10 cellular contexts compared by ENCODE assay signal in the genomic region with DNA sequence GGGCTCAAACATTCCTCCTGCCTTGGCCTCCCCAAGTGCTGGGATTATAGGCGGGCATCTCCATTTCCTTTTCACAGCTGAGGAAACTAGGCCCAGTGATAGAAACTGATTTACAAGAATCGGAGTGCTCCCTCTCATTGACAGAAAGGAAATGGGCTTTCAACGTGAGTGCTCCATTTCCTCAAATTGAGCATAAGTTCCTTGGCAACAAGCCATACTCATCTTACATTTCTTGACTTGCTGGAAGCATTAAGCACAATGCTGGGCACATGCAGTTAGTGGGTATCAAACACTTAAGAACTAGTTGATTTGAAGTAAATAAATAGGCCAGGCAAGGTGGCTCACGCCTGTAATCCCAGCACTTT. TPM values are rescaled to one million over a fixed set of nuclear protein-coding genes. Genes with fewer than 3 reads are reported as not detected.
DNase-seq lines count a peak whose midpoint lies in the region; ATAC-seq and TF ChIP-seq lines count a peak whose summit lies in the region.
"Had no signal": no experiment of that assay in that cellular context is flagged by ENCODE, and none has a peak within 500 bp of the region (broad histone marks: within the 10 kb centered on the region; RNA-seq: fewer than 3 reads in every experiment).

No MANE protein-coding gene starts in this region.

- peak overlapping the region; percentile 70 for H3K9ac ChIP-seq in HCT116 (ENCODE audit: low read length)

- H3K36me3 ChIP-seq in HCT116 (ENCODE audit: control insufficient read depth in 1 of 2, insufficient read depth in 2 of 2, low read length in 2 of 2): no peaks in the 10 kb centered on the region
- H3K36me3 ChIP-seq in RWPE2 (ENCODE audit: low read depth): no peaks in the 10 kb centered on the region
- H3K36me3 ChIP-seq in hepatocyte (replicated peaks; ENCODE audit: insufficient read depth, low read depth): no peaks in the 10 kb centered on the region

- no peak for TF ChIP-seq RAD21 in HCT116 (IDR thresholded peaks at IDR 0.05; ENCODE audit: low read depth)

- H3K27ac Mint-ChIP-seq in stimulated activated effector memory CD8-positive, alpha-beta T cell treated with anti-CD3 and anti-CD28 coated beads, Interleukin-12 subunit alpha, Interleukin-12 subunit beta, amount 100 ng/mL, for 72 hours: peak overlapping the region; percentile 64
- H3K27ac Mint-ChIP-seq: activated CD8-positive, alpha-beta T cell treated with anti-CD3 and anti-CD28 coated beads for 36 hours; memory B cell had no signal

- H3K27me3 ChIP-seq in HCT116 (ENCODE audit: insufficient read depth, low read length) (no peaks in the 10 kb centered on the region), RWPE2 (ENCODE audit: insufficient read depth, poor library complexity, severe bottlenecking) (no peaks in the 10 kb centered on the region), hepatocyte (no peaks in the 10 kb centered on the region)

- RAD21 ChIA-PET in HCT116 (lab: Charles Lee; ENCODE audit: low non-redundant PET in 1 of 2, low total read pairs in 2 of 2, uncharacterized antibody in 2 of 2, unreplicated experiment in 2 of 2): no interaction called here

- H3K79me2 ChIP-seq in HCT116 (ENCODE audit: insufficient read depth, low read length): no peaks in the 10 kb centered on the region
- no peaks in the 10 kb centered on the region for H3K79me2 ChIP-seq in hepatocyte

- H3K4me3 Mint-ChIP-seq in stimulated activated effector memory CD8-positive, alpha-beta T cell treated with anti-CD3 and anti-CD28 coated beads, Interleukin-12 subunit alpha, Interleukin-12 subunit beta, amount 100 ng/mL, for 72 hours: no peak overlapping the region
- H3K4me3 Mint-ChIP-seq: activated CD8-positive, alpha-beta T cell treated with anti-CD3 and anti-CD28 coated beads for 36 hours; memory B cell had no signal

- H3K4me1 Mint-ChIP-seq in stimulated activated effector memory CD8-positive, alpha-beta T cell treated with anti-CD3 and anti-CD28 coated beads, Interleukin-12 subunit alpha, Interleukin-12 subunit beta, amount 100 ng/mL, for 72 hours: peaks cover 23% of the 10 kb centered on the region
- H3K4me1 Mint-ChIP-seq: memory B cell had no signal

- H3K4me1 ChIP-seq in HCT116 (ENCODE audit: control insufficient read depth in 1 of 2, insufficient read depth in 2 of 2, low read length in 2 of 2) (peaks cover 32 to 56% of the 10 kb centered on the region in 2 experiments), RWPE2 (ENCODE audit: insufficient read depth, poor library complexity, severe bottlenecking) (peaks cover 50% of the 10 kb centered on the region), hepatocyte (ENCODE audit: insufficient read depth) (peaks cover 20% of the 10 kb centered on the region)

- H3K36me3 Mint-ChIP-seq in stimulated activated effector memory CD8-positive, alpha-beta T cell treated with anti-CD3 and anti-CD28 coated beads, Interleukin-12 subunit alpha, Interleukin-12 subunit beta, amount 100 ng/mL, for 72 hours: no peaks in the 10 kb centered on the region
- H3K36me3 Mint-ChIP-seq: memory B cell had no signal

- H3K9me3 ChIP-seq in HCT116 (ENCODE audit: control insufficient read depth in 1 of 2, insufficient read depth in 1 of 2, low read depth in 1 of 2, low read length in 2 of 2): no peaks in the 10 kb centered on the region
- no peaks in the 10 kb centered on the region for H3K9me3 ChIP-seq in RWPE2 (ENCODE audit: severe bottlenecking)
- H3K9me3 ChIP-seq in hepatocyte (ENCODE audit: low read depth): no peaks in the 10 kb centered on the region

- H3K27ac ChIP-seq in HCT116 (ENCODE audit: low read depth, low read length) (peak overlapping the region; percentile 94), RWPE2 (ENCODE audit: poor library complexity, severe bottlenecking) (peak overlapping the region; percentile 97), hepatocyte (peak overlapping the region; percentile 91)

- ATAC-seq in HCT116: no peak
- ATAC-seq in RWPE2 (ENCODE audit: low read depth): no peak
- no peak for ATAC-seq in stimulated activated effector memory CD8-positive, alpha-beta T cell treated with anti-CD3 and anti-CD28 coated beads, Interleukin-12 subunit alpha, Interleukin-12 subunit beta, amount 100 ng/mL, for 72 hours
- ATAC-seq in GM19455 (IDR thresholded peaks at IDR 0.05; ENCODE audit: unreplicated experiment): no peak
- no peak for ATAC-seq in GM18517 (IDR thresholded peaks at IDR 0.05; ENCODE audit: unreplicated experiment)
- ATAC-seq in HG03432 (IDR thresholded peaks at IDR 0.05; ENCODE audit: unreplicated experiment): no peak

- H3K4me3 ChIP-seq in HCT116 (replicated peaks in 1 of 2; ENCODE audit: low read depth in 1 of 2, low read length in 2 of 2) (peak overlapping the region in 1 of 2 experiments; percentile 48; a peak in 2 of 4 replicates), RWPE2 (ENCODE audit: severe bottlenecking) (no peak overlapping the region), hepatocyte (no peak overlapping the region)

- no peak for DNase-seq in HCT116 (ENCODE audit: low read depth, low spot score)
- no peak for DNase-seq in RWPE2 (ENCODE audit: low spot score)
- DNase-seq in hepatocyte (ENCODE audit: low spot score): no peak
- DNase-seq in stimulated activated effector memory CD8-positive, alpha-beta T cell treated with anti-CD3 and anti-CD28 coated beads, Interleukin-12 subunit alpha, Interleukin-12 subunit beta, amount 100 ng/mL, for 72 hours (ENCODE audit: low spot score in 2 of 2): no peak
- DNase-seq in cerebellar cortex (ENCODE audit: low spot score): no peak
- DNase-seq: activated CD8-positive, alpha-beta T cell treated with anti-CD3 and anti-CD28 coated beads for 36 hours had no signal

- H3K9me2 ChIP-seq in HCT116 (ENCODE audit: insufficient read depth) (no peaks in the 10 kb centered on the region), hepatocyte (replicated peaks; ENCODE audit: insufficient read depth) (no peaks in the 10 kb centered on the region)

- TF ChIP-seq POLR2A in HCT116 (IDR thresholded peaks at IDR 0.05; ENCODE audit: borderline replicate concordance, extremely low read depth, insufficient read depth, insufficient read length): no peak

- intact Hi-C loops in HCT116 (cut with micrococcal nuclease): no loop called here

- CTCF ChIA-PET in HCT116 (lab: Charles Lee): interaction anchor here (2.1 kb wide), 1 partner anchor 9 kb away, joined by 8 read pairs; no protein-coding TSS in a partner anchor

- no peak overlapping the region for H2AFZ ChIP-seq in HCT116 (ENCODE audit: low read depth, low read length, poor library complexity, severe bottlenecking)
- peak overlapping the region; percentile 18 for H2AFZ ChIP-seq in hepatocyte

- POLR2A ChIA-PET in HCT116 (lab: Charles Lee): interaction anchor here (5.2 kb wide), 1 partner anchor 111 kb away, joined by 24 read pairs; a partner anchor contains a TSS

- no TSS peak for BruUV-seq in HCT116 (replicated peaks; lab: Mats Ljungman, UMichigan)

- WGBS in hepatocyte (ENCODE audit: low lambda C conversion rate, missing lambda C conversion rate): 81% methylated on average over 4 of the region's 4 CpGs

- TF ChIP-seq CTCF in HCT116 (IDR thresholded peaks at IDR 0.05 in 2 of 3, conservative IDR thresholded peaks at IDR 0.05 in 1 of 3; ENCODE audit: borderline replicate concordance in 1 of 3, insufficient read depth in 1 of 3, low read depth in 2 of 3, low read length in 2 of 3) (no peak), RWPE2 (IDR thresholded peaks at IDR 0.05; ENCODE audit: poor library complexity, severe bottlenecking) (no peak), hepatocyte (IDR thresholded peaks at IDR 0.05; ENCODE audit: poor library complexity) (no peak)

- peak overlapping the region; percentile 84 for H3K4me2 ChIP-seq in HCT116 (ENCODE audit: low read length)
- peak overlapping the region; percentile 61 for H3K4me2 ChIP-seq in hepatocyte

- H4K20me1 ChIP-seq in HCT116 (ENCODE audit: insufficient read depth) (no peaks in the 10 kb centered on the region), hepatocyte (ENCODE audit: insufficient read depth, poor library complexity, severe bottlenecking) (no peaks in the 10 kb centered on the region)

- no peaks in the 10 kb centered on the region for H3K9me3 Mint-ChIP-seq in stimulated activated effector memory CD8-positive, alpha-beta T cell treated with anti-CD3 and anti-CD28 coated beads, Interleukin-12 subunit alpha, Interleukin-12 subunit beta, amount 100 ng/mL, for 72 hours
- H3K9me3 Mint-ChIP-seq: activated CD8-positive, alpha-beta T cell treated with anti-CD3 and anti-CD28 coated beads for 36 hours; memory B cell had no signal

TF ChIP-seq in HCT116, 20 proteins besides CTCF, POLR2A, EP300 and RAD21:
- no peak for TF ChIP-seq ZFX (IDR thresholded peaks at IDR 0.05)
- TF ChIP-seq TCF7L2 (IDR thresholded peaks at IDR 0.05; ENCODE audit: borderline replicate concordance, extremely low read depth, insufficient read depth, insufficient read length): no peak
- no peak for TF ChIP-seq FOSL1 (IDR thresholded peaks at IDR 0.05; ENCODE audit: low read depth)
- TF ChIP-seq YY1 (IDR thresholded peaks at IDR 0.05; ENCODE audit: extremely low read depth, insufficient replicate concordance, low read depth, low read length): no peak
- no peak for TF ChIP-seq POLR2AphosphoS5 (IDR thresholded peaks at IDR 0.05; ENCODE audit: low read depth, low read length)
- TF ChIP-seq CBX3 (IDR thresholded peaks at IDR 0.05; ENCODE audit: low read depth): no peak
- TF ChIP-seq CEBPB (IDR thresholded peaks at IDR 0.05; ENCODE audit: low read depth): no peak
TF ChIP-seq in HCT116: peak in this region for 0.

RNA-seq across cellular contexts. Expression of a gene that starts 54.7 kb away (rescaled TPM):
- total RNA-seq in HCT116 (2021; ENCODE audit: unreplicated experiment) (0.10 TPM), hepatocyte (2.5 and 4.6 TPM in 2 replicates)
- polyA plus RNA-seq in HCT116 (2012): 0.22 and 0.41 TPM in 2 replicates
- 3.7 and 5.2 TPM in 2 replicates for polyA plus RNA-seq in hepatocyte
